In genomic region chr11:128500488-128500887, GRCh38 we compare ENCODE assay signal across 12 cellular contexts.
DNase-seq lines count a peak whose midpoint lies in the region; ATAC-seq and TF ChIP-seq lines count a peak whose summit lies in the region.
"Had no signal": no experiment of that assay in that cellular context is flagged by ENCODE, and none has a peak within 500 bp of the region (broad histone marks: within the 10 kb centered on the region; RNA-seq: fewer than 3 reads in every experiment).

No MANE protein-coding gene starts in this region.

- no peak for ATAC-seq in CD4-positive, CD25-positive, alpha-beta regulatory T cell (ENCODE audit: low read depth in 2 of 2)

- TF ChIP-seq CTCF in choroid plexus epithelial cell (conservative IDR thresholded peaks at IDR 0.05; ENCODE audit: low read depth, low read length) (no peak), osteoblast (IDR thresholded peaks at IDR 0.05; ENCODE audit: extremely low read depth, low read depth, low read length) (no peak), lower leg skin (IDR thresholded peaks at IDR 0.05) (no peak)

- H3K9ac ChIP-seq in Karpas-422 (ENCODE audit: low read length), result peak overlapping the region; percentile 17; the same call in 1 of the 2 replicates

- WGBS in lower leg skin, 2 donors, result 63 to 69% methylated on average over 5 of the region's 5 CpGs

- H3K79me2 ChIP-seq in Karpas-422 (ENCODE audit: low read length) (peaks cover 100% of the 10 kb centered on the region), osteoblast (ENCODE audit: insufficient read depth, low read length) (peaks cover 88% of the 10 kb centered on the region)

- H3K4me2 ChIP-seq in Karpas-422 (ENCODE audit: low read depth, low read length, poor library complexity, severe bottlenecking) (peak overlapping the region; percentile 60), osteoblast (ENCODE audit: insufficient read depth, low read length) (peak overlapping the region; percentile 78)

- no peaks in the 10 kb centered on the region for H3K9me2 ChIP-seq in Karpas-422 (replicated peaks; ENCODE audit: insufficient read depth, low read length)

- intact Hi-C loops in lower leg skin (cut with DNase I; ENCODE audit: low total_unique reads), result no loop called here

- H2AFZ ChIP-seq in Karpas-422 (ENCODE audit: low read length) (no peak overlapping the region), osteoblast (ENCODE audit: low read length) (no peak overlapping the region)

- H3K36me3 ChIP-seq in CD4-positive, CD25-positive, alpha-beta regulatory T cell (ENCODE audit: control insufficient read depth, insufficient read depth, low read length), result peaks cover 85% of the 10 kb centered on the region
- H3K36me3 ChIP-seq in Karpas-422 (ENCODE audit: insufficient read depth, low read length) (0 out of 2 replicates have a peak, but pooled peaks cover 3% of the 10 kb centered on the region), osteoblast (ENCODE audit: insufficient read depth, low read length) (peaks cover under 1% of the 10 kb centered on the region)

- no peaks in the 10 kb centered on the region for H3K27me3 ChIP-seq in CD4-positive, CD25-positive, alpha-beta regulatory T cell (ENCODE audit: control insufficient read depth, insufficient read depth, low read length)
- H3K27me3 ChIP-seq in Karpas-422 (ENCODE audit: low read length), result no peaks in the 10 kb centered on the region
- H3K27me3 ChIP-seq in osteoblast (ENCODE audit: insufficient read depth, low read length), result no peaks in the 10 kb centered on the region

- H3K4me1 ChIP-seq in CD4-positive, CD25-positive, alpha-beta regulatory T cell (ENCODE audit: control insufficient read depth, insufficient read depth, low read length, poor library complexity, severe bottlenecking), result peaks cover 100% of the 10 kb centered on the region
- H3K4me1 ChIP-seq in Karpas-422 (ENCODE audit: low read length) (peaks cover 100% of the 10 kb centered on the region), osteoblast (ENCODE audit: insufficient read depth, low read length) (peaks cover 100% of the 10 kb centered on the region)

- H3K4me3 ChIP-seq in CD4-positive, CD25-positive, alpha-beta regulatory T cell (ENCODE audit: low read depth, low read length), result peak overlapping the region; percentile 100
- peak overlapping the region; percentile 3; the same call in 1 of the 2 replicates for H3K4me3 ChIP-seq in Karpas-422 (ENCODE audit: low read length)
- no peak overlapping the region for H3K4me3 ChIP-seq in choroid plexus epithelial cell (ENCODE audit: low read depth, low read length)
- H3K4me3 ChIP-seq in osteoblast (ENCODE audit: insufficient read depth, low read length), result no peak overlapping the region
- no peak overlapping the region for H3K4me3 ChIP-seq in lower leg skin (ENCODE audit: low read depth, poor library complexity, severe bottlenecking)

- H4K20me1 ChIP-seq in Karpas-422 (ENCODE audit: insufficient read depth, low read depth, low read length) (peaks cover 39% of the 10 kb centered on the region), osteoblast (ENCODE audit: insufficient read depth, low read length) (peaks cover 12% of the 10 kb centered on the region)

- peaks cover 41 to 97% (median 88%) of the 10 kb centered on the region in 4 donors for H3K4me1 Mint-ChIP-seq in CD4-positive, CD25-positive, alpha-beta regulatory T cell

- no peaks in the 10 kb centered on the region for H3K9me3 Mint-ChIP-seq in CD4-positive, CD25-positive, alpha-beta regulatory T cell

- H3K27ac ChIP-seq in CD4-positive, CD25-positive, alpha-beta regulatory T cell (ENCODE audit: insufficient read depth, low read length, poor library complexity, severe bottlenecking), result peak overlapping the region; percentile 97
- H3K27ac ChIP-seq in Karpas-422 (ENCODE audit: low read length) (peak overlapping the region; percentile 93), osteoblast (ENCODE audit: low read depth, low read length) (peak overlapping the region; percentile 96)

- no peak for DNase-seq in CD4-positive, CD25-positive, alpha-beta regulatory T cell
- DNase-seq in Karpas-422 (no peak), choroid plexus epithelial cell (ENCODE audit: low read depth) (peak; percentile 69), osteoblast (ENCODE audit: insufficient read length, low spot score, missing footprints) (no peak), Ammon's horn (ENCODE audit: low spot score) (no peak), NCI-H2107 treated with DMSO at 0.1 percent for 48 hours (lab: John Stamatoyannopoulos, UW; ENCODE audit: unreplicated experiment) (no peak), lower leg skin (ENCODE audit: low spot score in 2 of 2) (no peak), DMS53 treated with DMSO at 0.1 percent for 48 hours (lab: John Stamatoyannopoulos, UW; ENCODE audit: unreplicated experiment) (no peak)
- DNase-seq: DMS53; NCI-H1930; stimulated activated CD4-positive, alpha-beta T cell treated with anti-CD3 and anti-CD28 coated beads, Interleukin-12 subunit alpha, Interleukin-12 subunit beta, amount 100 ng/mL, for 4 hours; substantia nigra had no signal

- no peak for TF ChIP-seq POLR2A in lower leg skin (IDR thresholded peaks at IDR 0.05)

- H3K4me3 Mint-ChIP-seq in CD4-positive, CD25-positive, alpha-beta regulatory T cell, result peak overlapping the region; percentile 96 to 99 (median 98)

- no peaks in the 10 kb centered on the region for H3K27me3 Mint-ChIP-seq in CD4-positive, CD25-positive, alpha-beta regulatory T cell

- H3K36me3 Mint-ChIP-seq in CD4-positive, CD25-positive, alpha-beta regulatory T cell, result peaks cover 80% of the 10 kb centered on the region

- no peaks in the 10 kb centered on the region for H3K9me3 ChIP-seq in CD4-positive, CD25-positive, alpha-beta regulatory T cell (ENCODE audit: control insufficient read depth in 2 of 2, low read length in 2 of 2)
- no peaks in the 10 kb centered on the region for H3K9me3 ChIP-seq in Karpas-422 (ENCODE audit: low read length)
- H3K9me3 ChIP-seq in osteoblast (ENCODE audit: low read depth, low read length), result no peaks in the 10 kb centered on the region

- H3K27ac Mint-ChIP-seq in CD4-positive, CD25-positive, alpha-beta regulatory T cell, result peak overlapping the region; percentile 92 to 99 (median 98)

Comparison
In these comparisons a context has a peak if more than half of its experiments do, and no peak if none do; other contexts are left out.
1. H3K4me3 ChIP-seq: peak in CD4-positive, CD25-positive, alpha-beta regulatory T cell (single experiment) and Karpas-422 (single experiment); none in choroid plexus epithelial cell (single experiment), osteoblast (single experiment) and lower leg skin (single experiment).
2. Peak in every context shown above with its lines, with median percentiles within 50 percentile points of each other: H3K27ac ChIP-seq.